In the genomic region with DNA sequence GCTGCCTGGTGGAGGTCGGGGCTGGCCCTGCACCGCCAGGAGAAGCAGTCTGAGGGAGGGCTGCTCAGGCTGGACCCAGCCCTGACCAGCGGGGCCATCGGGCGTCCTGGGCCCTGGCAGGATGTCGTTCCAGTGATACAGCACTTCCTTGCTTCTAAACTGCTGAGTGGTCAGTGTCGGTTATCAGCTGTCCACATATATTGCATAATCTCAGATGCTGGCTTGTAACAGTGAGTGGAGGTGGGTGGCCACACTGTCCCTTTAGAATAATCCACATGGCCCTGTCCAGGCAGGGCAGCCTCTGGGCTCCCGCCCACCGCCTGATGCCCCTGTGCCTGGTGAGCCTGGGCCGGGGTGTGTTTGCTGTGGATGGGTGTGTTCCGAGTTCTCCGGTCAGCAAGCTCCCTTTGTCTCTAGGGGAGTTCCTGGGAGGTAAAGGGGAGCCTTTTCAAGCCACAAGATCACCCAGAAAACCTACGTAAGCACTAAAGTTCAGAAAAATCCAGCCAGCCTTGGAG, we compare ENCODE assay signal across 20 cellular contexts.
DNase-seq lines count a peak whose midpoint lies in the region; ATAC-seq, FAIRE-seq and TF ChIP-seq lines count a peak whose summit lies in the region.
"Had no signal": no experiment of that assay in that cellular context is flagged by ENCODE, and none has a peak within 500 bp of the region (broad histone marks: within the 10 kb centered on the region; RNA-seq: fewer than 3 reads in every experiment).

No MANE protein-coding gene starts in this region.

- intact Hi-C loops in heart right ventricle (cut with DNase I), result loop anchor here in 2 of 10 donors (5.0 to 10.0 kb wide), 2 partner anchors 67 to 80 kb away; no protein-coding TSS in a partner anchor

- H3K9me3 Mint-ChIP-seq in endothelial cell (ENCODE audit: unreplicated experiment) (no peaks in the 10 kb centered on the region), mesothelial cell of epicardium (no peaks in the 10 kb centered on the region)
- H3K9me3 Mint-ChIP-seq: activated CD4-positive, alpha-beta T cell treated with anti-CD3 and anti-CD28 coated beads, Interleukin-2, amount 10 ng/mL, durations not matched to agents 7 days and 5 days; activated naive CD4-positive, alpha-beta T cell treated with anti-CD3 and anti-CD28 coated beads, Interleukin-2, amount 50 U/mL, for 24 hours; CD4-positive, alpha-beta memory T cell; stimulated activated naive CD8-positive, alpha-beta T cell treated with anti-CD3 and anti-CD28 coated beads, Interleukin-15, Interleukin-2, amounts not matched to agents 100 ng/mL and 50 ng/mL, for 24 hours; T-helper 2 cell treated with Interferon-gamma antibody and Interleukin-4, amounts not matched to agents 5 μg/mL and 100 μg/mL, for 36 hours had no signal

- H3K36me3 Mint-ChIP-seq in endothelial cell (ENCODE audit: low read depth, unreplicated experiment), result no peaks in the 10 kb centered on the region
- no peaks in the 10 kb centered on the region for H3K36me3 Mint-ChIP-seq in mesothelial cell of epicardium
- H3K36me3 Mint-ChIP-seq: activated naive CD4-positive, alpha-beta T cell treated with anti-CD3 and anti-CD28 coated beads, Interleukin-2, amount 50 U/mL, for 24 hours; CD4-positive, alpha-beta memory T cell had no signal

- H3K27ac ChIP-seq in heart right ventricle (no peak overlapping the region), right atrium auricular region (no peak overlapping the region)
- H3K27ac ChIP-seq: A549 had no signal

- TF ChIP-seq CTCF in heart right ventricle (IDR thresholded peaks at IDR 0.05) (no peak), right atrium auricular region (IDR thresholded peaks at IDR 0.05) (no peak), endothelial cell (IDR thresholded peaks at IDR 0.05; ENCODE audit: unreplicated experiment) (no peak), mesothelial cell of epicardium (IDR thresholded peaks at IDR 0.05; ENCODE audit: unreplicated experiment) (no peak)

- H3K4me1 Mint-ChIP-seq in endothelial cell (ENCODE audit: unreplicated experiment) (no peaks in the 10 kb centered on the region), mesothelial cell of epicardium (peaks cover 8% of the 10 kb centered on the region)

- H3K36me3 ChIP-seq in heart right ventricle (no peaks in the 10 kb centered on the region), right atrium auricular region (no peaks in the 10 kb centered on the region)

- WGBS in heart right ventricle, 2 donors, result 59 to 69% methylated on average over 13 of the region's 13 CpGs

- H3K4me3 ChIP-seq in heart right ventricle (no peak overlapping the region), right atrium auricular region (no peak overlapping the region)
- H3K4me3 ChIP-seq: A549, dorsolateral prefrontal cortex, GM12878 had no signal

- peak in 5 of 8 donors; percentile 5 to 57 (median 24) for ATAC-seq in heart right ventricle
- no peak for ATAC-seq in HG03439 (IDR thresholded peaks at IDR 0.05; ENCODE audit: unreplicated experiment)
- ATAC-seq: A549, esophagus mucosa, GM12878 had no signal

- H3K4me1 ChIP-seq in heart right ventricle (peaks cover 0 to 7% (median 0%) of the 10 kb centered on the region in 9 donors), right atrium auricular region (peaks cover 0 to 4% of the 10 kb centered on the region in 2 donors)
- H3K4me1 ChIP-seq: A549 had no signal

- peaks cover 4% of the 10 kb centered on the region for H3K27me3 Mint-ChIP-seq in endothelial cell (ENCODE audit: unreplicated experiment)
- H3K27me3 Mint-ChIP-seq in mesothelial cell of epicardium (ENCODE audit: low read depth), result no peaks in the 10 kb centered on the region
- H3K27me3 Mint-ChIP-seq: activated CD4-positive, alpha-beta T cell treated with anti-CD3 and anti-CD28 coated beads, Interleukin-2, amount 10 ng/mL, durations not matched to agents 7 days and 5 days; activated naive CD4-positive, alpha-beta T cell treated with anti-CD3 and anti-CD28 coated beads, Interleukin-2, amount 50 U/mL, for 24 hours; CD4-positive, alpha-beta memory T cell; stimulated activated naive CD8-positive, alpha-beta T cell treated with anti-CD3 and anti-CD28 coated beads, Interleukin-15, Interleukin-2, amounts not matched to agents 100 ng/mL and 50 ng/mL, for 24 hours had no signal

- H3K27me3 ChIP-seq in heart right ventricle, result no peaks in the 10 kb centered on the region
- H3K27me3 ChIP-seq in right atrium auricular region, result no peaks in the 10 kb centered on the region
- H3K27me3 ChIP-seq: dorsolateral prefrontal cortex had no signal

- DNase-seq in heart right ventricle (peak in 1 of 2 donors; percentile 9), right atrium auricular region (ENCODE audit: low spot score) (no peak), endothelial cell (ENCODE audit: low spot score) (peak; percentile 23), mesothelial cell of epicardium (ENCODE audit: low spot score in 2 of 2, unreplicated experiment in 2 of 2) (no peak), GDM1 (lab: John Stamatoyannopoulos, UW) (no peak), AG08396 (ENCODE audit: low spot score) (no peak), GM19239 (ENCODE audit: insufficient read length, low spot score) (no peak)
- DNase-seq: activated CD4-positive, alpha-beta T cell treated with anti-CD3 and anti-CD28 coated beads, Interleukin-2, amount 10 ng/mL, durations not matched to agents 7 days and 5 days; CD4-positive, alpha-beta memory T cell; dorsolateral prefrontal cortex; NCI-H345; SIG-M5 had no signal

- no peak for FAIRE-seq in GM19239 (lab: Jason Lieb, UNC)
- FAIRE-seq: A549, GM12878, keratinocyte had no signal

- no peaks in the 10 kb centered on the region for H3K9me3 ChIP-seq in heart right ventricle
- no peaks in the 10 kb centered on the region for H3K9me3 ChIP-seq in right atrium auricular region
- H3K9me3 ChIP-seq: A549 had no signal

- H3K27ac Mint-ChIP-seq in endothelial cell (ENCODE audit: unreplicated experiment), result no peak overlapping the region
- peak overlapping the region; percentile 34 for H3K27ac Mint-ChIP-seq in mesothelial cell of epicardium
- H3K27ac Mint-ChIP-seq: activated CD4-positive, alpha-beta T cell treated with anti-CD3 and anti-CD28 coated beads, Interleukin-2, amount 10 ng/mL, durations not matched to agents 7 days and 5 days; activated naive CD4-positive, alpha-beta T cell treated with anti-CD3 and anti-CD28 coated beads, Interleukin-2, amount 50 U/mL, for 24 hours; stimulated activated naive CD8-positive, alpha-beta T cell treated with anti-CD3 and anti-CD28 coated beads, Interleukin-15, Interleukin-2, amounts not matched to agents 100 ng/mL and 50 ng/mL, for 24 hours; T-helper 2 cell treated with Interferon-gamma antibody and Interleukin-4, amounts not matched to agents 5 μg/mL and 100 μg/mL, for 36 hours had no signal

- no peak overlapping the region for H3K4me3 Mint-ChIP-seq in endothelial cell (ENCODE audit: unreplicated experiment)
- no peak overlapping the region for H3K4me3 Mint-ChIP-seq in mesothelial cell of epicardium
- H3K4me3 Mint-ChIP-seq: activated CD4-positive, alpha-beta T cell treated with anti-CD3 and anti-CD28 coated beads, Interleukin-2, amount 10 ng/mL, durations not matched to agents 7 days and 5 days; activated naive CD4-positive, alpha-beta T cell treated with anti-CD3 and anti-CD28 coated beads, Interleukin-2, amount 50 U/mL, for 24 hours; CD4-positive, alpha-beta memory T cell; T-helper 2 cell treated with Interferon-gamma antibody and Interleukin-4, amounts not matched to agents 5 μg/mL and 100 μg/mL, for 36 hours had no signal
